11 cellular contexts compared by ENCODE assay signal in genomic region chr20:52219441-52219840, GRCh38. TPM values are rescaled to one million over a fixed set of nuclear protein-coding genes. Genes with fewer than 3 reads are reported as not detected.
A peak's percentile ranks its signal among the peaks of the same experiment; 100 is the strongest.
DNase-seq lines count a peak whose midpoint lies in the region; ATAC-seq and TF ChIP-seq lines count a peak whose summit lies in the region.
"Had no signal": no experiment of that assay in that cellular context is flagged by ENCODE, and none has a peak within 500 bp of the region (broad histone marks: within the 10 kb centered on the region; RNA-seq: fewer than 3 reads in every experiment).

No MANE protein-coding gene starts in this region.

- no peaks in the 10 kb centered on the region for H3K27me3 ChIP-seq in Panc1 (ENCODE audit: control insufficient read depth, insufficient read depth, low read length)
- H3K27me3 ChIP-seq: uterus had no signal

- TF ChIP-seq CTCF in Panc1 (IDR thresholded peaks at IDR 0.05) = peak; percentile 20

- peaks cover 10% of the 10 kb centered on the region for H3K9me3 Mint-ChIP-seq in activated T-helper 17 cell treated with anti-CD3 and anti-CD28 coated beads, Interleukin-2, amount 50 U/mL, for 72 hours

- intact Hi-C loops in Panc1 (cut with micrococcal nuclease; ENCODE audit: unreplicated experiment) (no loop called here), left colon (cut with DNase I, micrococcal nuclease) (no loop called here)

- H3K4me3 ChIP-seq in Panc1 (ENCODE audit: low read depth in 2 of 2, low read length in 2 of 2) = no peak overlapping the region
- H3K4me3 ChIP-seq: uterus had no signal

- no peaks in the 10 kb centered on the region for H3K4me1 ChIP-seq in Panc1 (ENCODE audit: control insufficient read depth, insufficient read depth, low read length)
- H3K4me1 ChIP-seq: uterus had no signal

- no peak overlapping the region for H3K27ac Mint-ChIP-seq in activated T-helper 17 cell treated with anti-CD3 and anti-CD28 coated beads, Interleukin-2, amount 50 U/mL, for 72 hours

- H3K36me3 Mint-ChIP-seq in activated T-helper 17 cell treated with anti-CD3 and anti-CD28 coated beads, Interleukin-2, amount 50 U/mL, for 72 hours (ENCODE audit: low read depth) = no peaks in the 10 kb centered on the region

- peaks cover 8% of the 10 kb centered on the region for H3K27me3 Mint-ChIP-seq in activated T-helper 17 cell treated with anti-CD3 and anti-CD28 coated beads, Interleukin-2, amount 50 U/mL, for 72 hours

- POLR2A ChIA-PET in Panc1 (lab: Charles Lee) = no interaction called here

- ATAC-seq in Panc1 (no peak), left colon (peak; percentile 75), HG02981 (IDR thresholded peaks at IDR 0.05; ENCODE audit: unreplicated experiment) (no peak)
- no peak for ATAC-seq in activated T-helper 17 cell treated with anti-CD3 and anti-CD28 coated beads, Interleukin-2, amount 50 U/mL, for 72 hours (replicated peaks)

- CTCF ChIA-PET in Panc1 (lab: Charles Lee) = interaction anchor here (0.6 kb wide), 1 partner anchor 1877 kb away, joined by 3 read pairs; no protein-coding TSS in a partner anchor

- H3K4me1 Mint-ChIP-seq in activated T-helper 17 cell treated with anti-CD3 and anti-CD28 coated beads, Interleukin-2, amount 50 U/mL, for 72 hours = no peaks in the 10 kb centered on the region

- in situ Hi-C loops in Panc1 (cut with HindIII; ENCODE audit: low pct_unique_long_range_greater_than_20kb, low sequenced_read_pairs) = no loop called here

- H3K27ac ChIP-seq in Panc1 (ENCODE audit: low read length) = no peak overlapping the region
- H3K27ac ChIP-seq: uterus had no signal

- no peaks in the 10 kb centered on the region for H3K36me3 ChIP-seq in Panc1 (ENCODE audit: control insufficient read depth, insufficient read depth, low read length)
- H3K36me3 ChIP-seq: uterus had no signal

- H3K9me3 ChIP-seq in Panc1 (ENCODE audit: control insufficient read depth, insufficient read depth, low read depth, low read length) = no peaks in the 10 kb centered on the region

- no peak overlapping the region for H3K4me3 Mint-ChIP-seq in activated T-helper 17 cell treated with anti-CD3 and anti-CD28 coated beads, Interleukin-2, amount 50 U/mL, for 72 hours

- BruUV-seq in Panc1 (replicated peaks; lab: Mats Ljungman, UMichigan) = no TSS peak

- peak; percentile 17 for DNase-seq in NCI-H82 (lab: John Stamatoyannopoulos, UW)
- no peak for DNase-seq in NCI-H82 treated with DMSO at 0.1 percent for 48 hours (lab: John Stamatoyannopoulos, UW; ENCODE audit: unreplicated experiment)
- peak; percentile 46 for DNase-seq in HPDE6-E6E7 (ENCODE audit: extremely low spot score)
- peak; percentile 5 for DNase-seq in Panc1 (ENCODE audit: low read depth, low spot score)
- DNase-seq in left colon = no peak
- DNase-seq in NCI-H1436 treated with DMSO at 0.1 percent for 48 hours (lab: John Stamatoyannopoulos, UW) = no peak
- DNase-seq: activated T-cell treated with anti-CD3 and anti-CD28 coated beads, Interleukin-2, amount 50 U/mL, for 1 hour; SIG-M5; uterus had no signal

RNA-seq across cellular contexts. Expression of gene ZFP64, which starts 27.9 kb away (rescaled TPM):
- 18.4 TPM for total RNA-seq in Panc1 (2021; ENCODE audit: unreplicated experiment)
- polyA plus RNA-seq in Panc1 (2012; ENCODE audit: insufficient read length) = 18.6 TPM
- total RNA-seq in left colon = 10 to 100 TPM; 16.4 to 17.9 TPM
- total RNA-seq in activated T-helper 17 cell treated with anti-CD3 and anti-CD28 coated beads, Interleukin-2, amount 50 U/mL, for 72 hours = 10 to 100 TPM; 11.3 to 12.8 TPM

Comparison
In these comparisons a context has a peak if more than half of its experiments do, and no peak if none do; other contexts are left out.
1. DNase-seq: peak in NCI-H82 (single experiment), HPDE6-E6E7 (single experiment) and Panc1 (single experiment); none in NCI-H82 treated with DMSO at 0.1 percent for 48 hours (single experiment), left colon (0 of 2) and NCI-H1436 treated with DMSO at 0.1 percent for 48 hours (single experiment).